ENCODE assay signal across 28 cellular contexts in genomic region chr12:65715976-65716375, GRCh38.
"Had no signal": no experiment of that assay in that cellular context is flagged by ENCODE, and none has a peak within 500 bp of the region (broad histone marks: within the 10 kb centered on the region; RNA-seq: fewer than 3 reads in every experiment).

No MANE protein-coding gene starts in this region.

- H3K27me3 ChIP-seq: foreskin keratinocyte, hepatocyte, right lobe of liver, testis had no signal

- H3K4me1 Mint-ChIP-seq: immature natural killer cell, natural killer cell had no signal

- H3K27ac ChIP-seq: dorsolateral prefrontal cortex, esophagus muscularis mucosa, foreskin keratinocyte, gastroesophageal sphincter, heart left ventricle, hepatocyte, parathyroid adenoma, right lobe of liver, testis, tibial artery had no signal

- H3K27ac Mint-ChIP-seq: immature natural killer cell, natural killer cell, progenitor cell of endocrine pancreas, type B pancreatic cell had no signal

- H3K4me3 ChIP-seq: dorsolateral prefrontal cortex, esophagus muscularis mucosa, gastroesophageal sphincter, heart left ventricle, hepatocyte, right lobe of liver, smooth muscle cell, testis, tibial artery had no signal

- H3K9ac ChIP-seq: parathyroid adenoma had no signal

- H3K9me3 Mint-ChIP-seq: immature natural killer cell, natural killer cell, type B pancreatic cell had no signal

- FAIRE-seq: colon, endothelial cell of umbilical vein, keratinocyte had no signal

- H3K9me3 ChIP-seq: esophagus muscularis mucosa, gastroesophageal sphincter, heart left ventricle, right lobe of liver, testis, tibial artery had no signal

- DNase-seq: central memory CD4-positive, alpha-beta T cell; dorsolateral prefrontal cortex; effector CD8-positive, alpha-beta T cell; foreskin keratinocyte; heart left ventricle; immature natural killer cell; mesenchymal stem cell; natural killer cell; right lobe of liver; stimulated activated CD4-positive, alpha-beta T cell treated with anti-CD3 and anti-CD28 coated beads, Interleukin-12 subunit alpha, Interleukin-12 subunit beta, amount 100 ng/mL, for 4 hours; stimulated activated CD4-positive, alpha-beta T cell treated with anti-CD3 and anti-CD28 coated beads, Interleukin-1b, Interleukin-23, amount 100 ng/mL, for 48 hours; stimulated activated CD4-positive, alpha-beta T cell treated with anti-CD3 and anti-CD28 coated beads, Interleukin-4, amount 100 ng/mL, for 1 hour; stimulated activated CD8-positive, alpha-beta memory T cell treated with anti-CD3 and anti-CD28 coated beads, Interleukin-4, amount 100 ng/mL, for 48 hours; stimulated activated naive CD4-positive, alpha-beta T cell treated with Interleukin-2 at 50 U/mL for 16 hours; substantia nigra; testis; tibial artery had no signal

- H3K4me3 Mint-ChIP-seq: immature natural killer cell, natural killer cell, neural crest cell, type B pancreatic cell had no signal

- H3K4me1 ChIP-seq: esophagus muscularis mucosa, gastroesophageal sphincter, heart left ventricle, parathyroid adenoma, right lobe of liver, testis, tibial artery had no signal

- H3K36me3 Mint-ChIP-seq: immature natural killer cell, natural killer cell, type B pancreatic cell had no signal

- H3K36me3 ChIP-seq: esophagus muscularis mucosa, gastroesophageal sphincter, heart left ventricle, right lobe of liver, tibial artery had no signal
